1 cellular context compared by ENCODE assay signal in genomic region chr16:86578056-86578455, GRCh38.
TF ChIP-seq lines count a peak whose summit lies in the region.

No MANE protein-coding gene starts in this region.

TF ChIP-seq in HepG2, 621 proteins besides CTCF, POLR2A, EP300 and RAD21:
- TF ChIP-seq, protein P1, sequence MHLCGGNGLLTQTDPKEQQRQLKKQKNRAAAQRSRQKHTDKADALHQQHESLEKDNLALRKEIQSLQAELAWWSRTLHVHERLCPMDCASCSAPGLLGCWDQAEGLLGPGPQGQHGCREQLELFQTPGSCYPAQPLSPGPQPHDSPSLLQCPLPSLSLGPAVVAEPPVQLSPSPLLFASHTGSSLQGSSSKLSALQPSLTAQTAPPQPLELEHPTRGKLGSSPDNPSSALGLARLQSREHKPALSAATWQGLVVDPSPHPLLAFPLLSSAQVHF (CRISPR knock-in tag; IDR thresholded peaks at IDR 0.05): no peak
TF ChIP-seq in HepG2: peak in this region for 0.
